10 cellular contexts compared by ENCODE assay signal in the genomic region with DNA sequence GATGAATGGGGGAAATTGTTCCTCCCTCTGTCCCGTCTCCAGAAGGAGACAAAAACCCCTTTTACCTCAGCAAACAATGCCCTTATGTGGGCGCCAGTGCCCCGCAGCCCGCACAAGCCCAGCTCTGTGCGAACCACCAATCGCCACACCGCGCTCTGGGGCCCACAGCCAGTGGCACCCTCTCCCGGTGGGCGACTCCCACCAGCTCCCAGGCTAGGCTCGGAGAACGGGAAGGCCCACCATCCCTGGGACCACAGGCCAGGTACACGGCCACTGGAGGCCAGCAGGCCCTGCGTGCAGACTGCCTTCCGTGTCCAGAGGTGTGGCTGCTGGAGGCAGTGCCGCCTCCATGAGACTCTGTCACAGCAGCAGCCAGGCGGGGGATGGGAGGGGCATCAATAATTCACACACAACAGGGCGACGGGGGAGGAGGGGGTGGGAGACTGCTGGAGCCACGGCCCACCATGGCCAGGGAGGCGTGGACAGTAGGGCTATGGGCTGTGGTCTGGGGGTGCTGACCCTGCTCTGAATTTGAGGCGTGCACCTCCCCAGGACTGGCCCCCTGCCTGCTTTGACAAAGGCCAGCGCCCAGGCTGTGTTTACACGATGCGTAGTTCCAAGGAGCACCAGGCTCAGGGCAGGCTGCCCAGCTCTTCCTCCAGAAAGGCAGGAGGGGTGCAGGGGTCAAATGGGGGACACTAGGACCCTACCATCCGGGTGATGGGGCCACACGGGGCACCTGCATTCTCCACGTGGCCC.
A peak's percentile ranks its signal among the peaks of the same experiment; 100 is the strongest.
DNase-seq lines count a peak whose midpoint lies in the region; ATAC-seq and TF ChIP-seq lines count a peak whose summit lies in the region.
"Had no signal": no experiment of that assay in that cellular context is flagged by ENCODE, and none has a peak within 500 bp of the region (broad histone marks: within the 10 kb centered on the region; RNA-seq: fewer than 3 reads in every experiment).

No MANE protein-coding gene starts in this region.

- H3K9ac ChIP-seq in mucosa of rectum (ENCODE audit: low read depth in 1 of 2, low read length in 2 of 2): peak overlapping the region; percentile 44 to 67

- ATAC-seq in RWPE2 (ENCODE audit: low read depth) (no peak), GM21528 (IDR thresholded peaks at IDR 0.05; ENCODE audit: low FRiP score, unreplicated experiment) (no peak), HG02884 (IDR thresholded peaks at IDR 0.05; ENCODE audit: unreplicated experiment) (no peak)

- H3K27me3 ChIP-seq in RWPE2 (ENCODE audit: insufficient read depth, poor library complexity, severe bottlenecking): no peaks in the 10 kb centered on the region
- H3K27me3 ChIP-seq in mucosa of rectum (ENCODE audit: control insufficient read depth in 2 of 2, insufficient read depth in 2 of 2, low read length in 2 of 2): no peaks in the 10 kb centered on the region
- H3K27me3 ChIP-seq: SJSA1 had no signal

- H3K4me3 ChIP-seq in RWPE2 (ENCODE audit: severe bottlenecking): no peak overlapping the region
- H3K4me3 ChIP-seq in mucosa of rectum (ENCODE audit: low read length in 2 of 2): peak overlapping the region; percentile 4 to 13
- H3K4me3 ChIP-seq: SJSA1 had no signal

- H3K4me1 ChIP-seq in RWPE2 (ENCODE audit: insufficient read depth, poor library complexity, severe bottlenecking) (no peaks in the 10 kb centered on the region), mucosa of rectum (ENCODE audit: control insufficient read depth in 2 of 2, insufficient read depth in 2 of 2, low read length in 2 of 2) (peaks cover 58 to 59% of the 10 kb centered on the region in 2 donors)

- DNase-seq in RWPE2 (ENCODE audit: low spot score) (peak; percentile 86), foreskin melanocyte (peak; percentile 87), cerebellar nuclear complex (lab: John Stamatoyannopoulos, UW) (no peak)
- DNase-seq: activated CD4-positive, alpha-beta T cell treated with anti-CD3 and anti-CD28 coated beads for 1 hour; NCI-H226 had no signal

- H3K36me3 ChIP-seq in RWPE2 (ENCODE audit: low read depth) (no peaks in the 10 kb centered on the region), mucosa of rectum (ENCODE audit: control insufficient read depth in 2 of 2, insufficient read depth in 2 of 2, low read length in 2 of 2) (peaks cover 9 to 11% of the 10 kb centered on the region in 2 donors)

- no peak overlapping the region for H3K27ac ChIP-seq in RWPE2 (ENCODE audit: poor library complexity, severe bottlenecking)
- H3K27ac ChIP-seq in mucosa of rectum (ENCODE audit: low read depth in 2 of 2, low read length in 2 of 2): peak overlapping the region; percentile 97
- peak overlapping the region; percentile 100 for H3K27ac ChIP-seq in temporal lobe (ENCODE audit: low read depth, low read length)
- H3K27ac ChIP-seq: SJSA1 had no signal

- no peak for TF ChIP-seq CTCF in RWPE2 (IDR thresholded peaks at IDR 0.05; ENCODE audit: poor library complexity, severe bottlenecking)

- H3K9me3 ChIP-seq in RWPE2 (ENCODE audit: severe bottlenecking): no peaks in the 10 kb centered on the region
- no peaks in the 10 kb centered on the region for H3K9me3 ChIP-seq in mucosa of rectum (ENCODE audit: control insufficient read depth in 2 of 2, low read length in 2 of 2)
- H3K9me3 ChIP-seq: SJSA1 had no signal

Comparison
In these comparisons a context has a peak if more than half of its experiments do, and no peak if none do; other contexts are left out.
1. DNase-seq: peak in RWPE2 (single experiment) and foreskin melanocyte (single experiment); none in cerebellar nuclear complex (0 of 2).